Comparison of ENCODE assay signal across 9 cellular contexts in the genomic region with DNA sequence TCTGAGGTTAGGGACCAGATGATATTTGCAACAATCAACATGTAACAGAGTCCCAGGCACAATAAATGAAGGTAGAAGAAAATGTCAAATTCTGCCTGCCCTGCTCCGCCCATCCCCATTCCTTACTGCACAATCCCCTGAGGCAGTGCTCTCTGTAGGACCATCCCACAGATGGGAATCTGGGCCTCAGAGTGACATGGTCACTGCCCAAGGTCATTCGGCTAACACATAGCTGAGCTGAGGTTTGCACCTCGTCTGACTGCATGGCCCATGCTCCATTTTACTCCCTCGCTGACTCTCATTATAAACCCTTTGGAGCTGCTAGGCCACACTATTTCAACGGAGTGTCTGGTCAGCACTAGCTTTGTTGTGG. TPM values are rescaled to one million over a fixed set of nuclear protein-coding genes. Genes with fewer than 3 reads are reported as not detected.
DNase-seq lines count a peak whose midpoint lies in the region; TF ChIP-seq lines count a peak whose summit lies in the region.
"Had no signal": no experiment of that assay in that cellular context is flagged by ENCODE, and none has a peak within 500 bp of the region (broad histone marks: within the 10 kb centered on the region; RNA-seq: fewer than 3 reads in every experiment).

No MANE protein-coding gene starts in this region.

- H3K4me1 ChIP-seq in duodenal mucosa (ENCODE audit: control insufficient read depth in 1 of 2, insufficient read depth in 2 of 2, low read length in 2 of 2): no peaks in the 10 kb centered on the region
- peaks cover 0 to 21% (median 9%) of the 10 kb centered on the region in 3 donors for H3K4me1 ChIP-seq in esophagus squamous epithelium

- peak; percentile 14 for DNase-seq in renal cortical epithelial cell (ENCODE audit: low read depth)
- DNase-seq in A172 (ENCODE audit: low spot score): no peak
- DNase-seq in esophagus squamous epithelium (lab: John Stamatoyannopoulos, UW): no peak
- DNase-seq: activated CD8-positive, alpha-beta memory T cell treated with anti-CD3 and anti-CD28 coated beads for 24 hours; NCI-H446; occipital lobe had no signal

- TF ChIP-seq CTCF in esophagus squamous epithelium (IDR thresholded peaks at IDR 0.05): no peak

- H3K4me3 ChIP-seq in duodenal mucosa (ENCODE audit: low read depth in 1 of 2, low read length in 2 of 2) (no peak overlapping the region), esophagus squamous epithelium (no peak overlapping the region)

- 86 to 91% methylated on average over 4 to 5 of the region's 5 CpGs for WGBS in esophagus squamous epithelium, 2 donors

- intact Hi-C loops in esophagus squamous epithelium (cut with DNase I): no loop called here

- H3K27ac ChIP-seq in duodenal mucosa (ENCODE audit: low read depth, low read length): peak overlapping the region; percentile 26
- H3K27ac ChIP-seq in esophagus squamous epithelium: no peak overlapping the region
- H3K27ac ChIP-seq: VCaP had no signal

- H3K9ac ChIP-seq in duodenal mucosa (ENCODE audit: low read depth in 1 of 2, low read length in 2 of 2): no peak overlapping the region

- TF ChIP-seq POLR2A in esophagus squamous epithelium (IDR thresholded peaks at IDR 0.05): no peak

- H3K9me3 ChIP-seq in duodenal mucosa (ENCODE audit: control insufficient read depth in 1 of 2, low read length in 2 of 2): no peaks in the 10 kb centered on the region
- no peaks in the 10 kb centered on the region for H3K9me3 ChIP-seq in esophagus squamous epithelium

- H3K36me3 ChIP-seq in duodenal mucosa (ENCODE audit: control insufficient read depth in 1 of 2, insufficient read depth in 2 of 2, low read length in 2 of 2): no peaks in the 10 kb centered on the region
- no peaks in the 10 kb centered on the region for H3K36me3 ChIP-seq in esophagus squamous epithelium

- H3K27me3 ChIP-seq in duodenal mucosa (ENCODE audit: control insufficient read depth in 1 of 2, insufficient read depth in 2 of 2, low read length in 2 of 2) (no peaks in the 10 kb centered on the region), esophagus squamous epithelium (no peaks in the 10 kb centered on the region)

RNA-seq across cellular contexts. Expression of a gene that starts 1.2 kb away (rescaled TPM):
- total RNA-seq in renal cortical epithelial cell: 72.3 and 121 TPM in 2 replicates
- total RNA-seq in A172 (2014; rRNA removed; shearing (Covaris generic)): 6.3 and 7.7 TPM in 2 replicates
- 1 to 10 TPM in 3 of 4 donors, under 1 TPM in 1; 0.62 to 1.1 (median 1.1) TPM for total RNA-seq in esophagus squamous epithelium
- total RNA-seq: Daoy had no signal

RNA-seq across cellular contexts. Expression of a gene that starts 4.1 kb away (rescaled TPM):
- total RNA-seq in renal cortical epithelial cell: 0.35 and 3.2 TPM in 2 replicates
- 0.38 TPM in 1 of 2 replicates, not detected in the other for total RNA-seq in A172 (2014; rRNA removed; shearing (Covaris generic))
- not detected for total RNA-seq in esophagus squamous epithelium
- total RNA-seq: Daoy, occipital lobe had no signal

RNA-seq across cellular contexts. Expression of a gene that starts 12.8 kb away (rescaled TPM):
- total RNA-seq in renal cortical epithelial cell: 31.3 and 35.9 TPM in 2 replicates
- total RNA-seq in A172 (2014; rRNA removed; shearing (Covaris generic)): 2.0 and 6.7 TPM in 2 replicates
- total RNA-seq in esophagus squamous epithelium: under 1 TPM in 1 of 4 donors, not detected in 3; 0.79 TPM
- total RNA-seq: Daoy, occipital lobe had no signal

RNA-seq across cellular contexts. Expression of a gene that starts 47.9 kb away (rescaled TPM):
- total RNA-seq in renal cortical epithelial cell (1.7 and 3.5 TPM in 2 replicates), esophagus squamous epithelium (1 to 10 TPM in 2 of 4 donors, under 1 TPM in 2; 0.34 to 3.6 (median 1.2) TPM)
- total RNA-seq in A172 (2014; rRNA removed; shearing (Covaris generic)): 6.2 and 10.0 TPM in 2 replicates

RNA-seq across cellular contexts. Expression of a gene that starts 55.0 kb away (rescaled TPM):
- total RNA-seq in renal cortical epithelial cell: 26.9 and 34.0 TPM in 2 replicates
- total RNA-seq in A172 (2014; rRNA removed; shearing (Covaris generic)): 31.7 and 32.1 TPM in 2 replicates
- total RNA-seq in esophagus squamous epithelium: 10 to 100 TPM; 14.0 to 29.3 (median 19.6) TPM
